In genomic region chr11:104968365-104968855, GRCh38 we compare ENCODE assay signal across 8 cellular contexts. TPM values are rescaled to one million over a fixed set of nuclear protein-coding genes. Genes with fewer than 3 reads are reported as not detected.
DNase-seq lines count a peak whose midpoint lies in the region; ATAC-seq and TF ChIP-seq lines count a peak whose summit lies in the region.

Gene CASP4 (minus strand): TSS chr11:104968574. CDS start chr11:104968525, 49 bp downstream.

- peaks cover 47% of the 10 kb centered on the region for H3K79me2 ChIP-seq in DND-41 (ENCODE audit: insufficient read depth, low read length)

- H3K4me1 Mint-ChIP-seq in memory B cell = peaks cover 30% of the 10 kb centered on the region

- H3K4me3 Mint-ChIP-seq in memory B cell = peak within 1 kb of the TSS; percentile 97

- peak within 1 kb of the TSS; percentile 83 for H3K9ac ChIP-seq in DND-41 (ENCODE audit: low read depth, low read length)

- H3K9me3 Mint-ChIP-seq in memory B cell = peaks cover 2% of the 10 kb centered on the region

- DNase-seq in DND-41 = peak; percentile 38
- DNase-seq in RPMI7951 (ENCODE audit: low read depth) = peak; percentile 81
- DNase-seq in coronary artery (ENCODE audit: low spot score) = no peak
- DNase-seq in memory B cell (ENCODE audit: low spot score in 2 of 2) = peak; percentile 13 to 28
- DNase-seq in ureter (ENCODE audit: low spot score) = peak; percentile 46
- DNase-seq in stimulated activated CD4-positive, alpha-beta T cell treated with anti-CD3 and anti-CD28 coated beads, Interleukin-12 subunit alpha, Interleukin-12 subunit beta, amount 100 ng/mL, for 4 hours = no peak

- H3K36me3 ChIP-seq in DND-41 (ENCODE audit: insufficient read depth, low read length) = peaks cover 31% of the 10 kb centered on the region

- peak within 1 kb of the TSS; percentile 66 for H2AFZ ChIP-seq in DND-41 (ENCODE audit: low read depth, low read length)

- H3K27ac ChIP-seq in DND-41 (ENCODE audit: low read length) = peak within 1 kb of the TSS; percentile 94
- H3K27ac ChIP-seq in coronary artery = peak within 1 kb of the TSS; percentile 77 to 87

- TF ChIP-seq CTCF in DND-41 (IDR thresholded peaks at IDR 0.05; ENCODE audit: borderline replicate concordance, extremely low read depth, low read length, poor library complexity, severe bottlenecking) = no peak
- TF ChIP-seq CTCF in coronary artery (IDR thresholded peaks at IDR 0.05) = no peak

- H3K4me2 ChIP-seq in DND-41 (ENCODE audit: insufficient read depth, low read length) = peak within 1 kb of the TSS; percentile 81

- H3K36me3 Mint-ChIP-seq in memory B cell = peaks cover 17% of the 10 kb centered on the region

- no peaks in the 10 kb centered on the region for H3K27me3 Mint-ChIP-seq in memory B cell

- peaks cover 27% of the 10 kb centered on the region for H3K9me3 ChIP-seq in DND-41 (ENCODE audit: insufficient read depth, low read length, severe bottlenecking)

- ATAC-seq in DND-41 (ENCODE audit: insufficient read depth, low read depth) (peak; percentile 89), GM19397 (IDR thresholded peaks at IDR 0.05; ENCODE audit: unreplicated experiment) (peak; percentile 78), HG03520 (IDR thresholded peaks at IDR 0.05; ENCODE audit: unreplicated experiment) (peak; percentile 88), memory B cell (ENCODE audit: low read depth) (peak; percentile 93)

- H4K20me1 ChIP-seq in DND-41 (ENCODE audit: insufficient read depth, low read length) = no peaks in the 10 kb centered on the region

- H3K27me3 ChIP-seq in DND-41 (ENCODE audit: insufficient read depth, low read length, poor library complexity) = no peaks in the 10 kb centered on the region

- peak within 1 kb of the TSS; percentile 99 for H3K27ac Mint-ChIP-seq in memory B cell

- peaks cover 33% of the 10 kb centered on the region for H3K4me1 ChIP-seq in DND-41 (ENCODE audit: insufficient read depth, low read length)

- peak within 1 kb of the TSS; percentile 55 to 62 for H3K4me3 ChIP-seq in DND-41 (ENCODE audit: low read depth in 1 of 2, low read length in 2 of 2)
- peak within 1 kb of the TSS; percentile 71 for H3K4me3 ChIP-seq in coronary artery

RNA-seq across cellular contexts. Expression of gene CASP4, which starts in this region (rescaled TPM):
- 79.4 and 90.2 TPM in 2 replicates for total RNA-seq in RPMI7951 (2014; rRNA removed; shearing (Covaris generic))
- total RNA-seq in ureter = 70.6 TPM

Comparison
In these comparisons a context has a peak if more than half of its experiments do, and no peak if none do; other contexts are left out.
1. DNase-seq: peak in DND-41 (single experiment), RPMI7951 (single experiment), memory B cell (2 of 2) and ureter (single experiment); none in coronary artery (single experiment) and stimulated activated CD4-positive, alpha-beta T cell treated with anti-CD3 and anti-CD28 coated beads, Interleukin-12 subunit alpha, Interleukin-12 subunit beta, amount 100 ng/mL, for 4 hours (single experiment).
2. Peak in every context shown above with its lines, with median percentiles within 50 percentile points of each other: ATAC-seq.